ENCODE assay signal across 28 cellular contexts in genomic region chr16:10335681-10336080, GRCh38.
"Had no signal": no experiment of that assay in that cellular context is flagged by ENCODE, and none has a peak within 500 bp of the region (broad histone marks: within the 10 kb centered on the region; RNA-seq: fewer than 3 reads in every experiment).

No MANE protein-coding gene starts in this region.

- H3K27ac ChIP-seq: Peyer's patch, SK-N-MC had no signal

- H3K27me3 Mint-ChIP-seq: activated B cell treated with CpG ODN at 0.5 μM for 24 hours; activated CD4-positive, alpha-beta T cell treated with anti-CD3 and anti-CD28 coated beads, Interleukin-2, amount 10 ng/mL, durations not matched to agents 24 days and 14 days; activated CD8-positive, alpha-beta memory T cell treated with anti-CD3 and anti-CD28 coated beads, Interleukin-2, amount 10 ng/mL, durations not matched to agents 7 days and 5 days; activated naive CD4-positive, alpha-beta T cell treated with anti-CD3 and anti-CD28 coated beads, Interleukin-2, amount 50 U/mL, for 24 hours; activated T-cell treated with anti-CD3 and anti-CD28 coated beads, Interleukin-2, amount 50 U/mL, for 24 hours; T-cell had no signal

- H3K4me3 Mint-ChIP-seq: activated B cell treated with CpG ODN at 0.5 μM for 24 hours; activated CD4-positive, alpha-beta T cell treated with anti-CD3 and anti-CD28 coated beads, Interleukin-2, amount 10 ng/mL, durations not matched to agents 24 days and 14 days; activated CD8-positive, alpha-beta memory T cell treated with anti-CD3 and anti-CD28 coated beads, Interleukin-2, amount 10 ng/mL, durations not matched to agents 7 days and 5 days; activated naive CD4-positive, alpha-beta T cell treated with anti-CD3 and anti-CD28 coated beads, Interleukin-2, amount 50 U/mL, for 24 hours; activated T-cell treated with anti-CD3 and anti-CD28 coated beads, Interleukin-2, amount 50 U/mL, for 24 hours; activated T-helper 1 cell treated with anti-CD3 and anti-CD28 coated beads, Interleukin-12 subunit alpha, Interleukin-12 subunit beta, Interleukin-2, Interleukin-4 antibody, amounts not matched to agents 30 ng/mL and 10 ng/mL and 1 ng/mL, durations not matched to agents 14 hours and 24 hours and 36 hours; T-cell had no signal

- DNase-seq: activated B cell treated with CpG ODN at 0.5 μM for 24 hours; activated CD4-positive, alpha-beta T cell treated with anti-CD3 and anti-CD28 coated beads for 1 hour; activated CD4-positive, alpha-beta T cell treated with anti-CD3 and anti-CD28 coated beads, Interleukin-2, amount 10 ng/mL, durations not matched to agents 24 days and 14 days; activated CD4-positive, alpha-beta T cell treated with anti-CD3 and anti-CD28 coated beads, Interleukin-2, amount 50 U/mL, for 48 hours; activated CD8-positive, alpha-beta memory T cell treated with anti-CD3 and anti-CD28 coated beads, Interleukin-2, amount 10 ng/mL, durations not matched to agents 7 days and 5 days; activated effector memory CD4-positive, alpha-beta T cell treated with Interleukin-2 at 50 U/mL for 16 hours; activated naive CD4-positive, alpha-beta T cell; activated T-cell treated with anti-CD3 and anti-CD28 coated beads, Interleukin-2, amount 50 U/mL, for 24 hours; aorta; central memory CD4-positive, alpha-beta T cell; Kasumi-1; NCI-H1105 treated with DMSO at 0.1 percent for 48 hours; NCI-H146; NCI-H187 treated with DMSO at 0.1 percent for 48 hours; NCI-H2081 treated with DMSO at 0.1 percent for 48 hours; NCI-H446; NCI-H524; NCI-H748 treated with DMSO at 0.1 percent for 48 hours; Peyer's patch; SHP77 treated with DMSO at 0.1 percent for 48 hours; T-cell; T-helper 2 cell; T1000 had no signal

- FAIRE-seq: bronchial epithelial cell, TTC549 had no signal

- H3K27ac Mint-ChIP-seq: activated B cell treated with CpG ODN at 0.5 μM for 24 hours; activated CD4-positive, alpha-beta T cell treated with anti-CD3 and anti-CD28 coated beads, Interleukin-2, amount 10 ng/mL, durations not matched to agents 24 days and 14 days; activated CD8-positive, alpha-beta memory T cell treated with anti-CD3 and anti-CD28 coated beads, Interleukin-2, amount 10 ng/mL, durations not matched to agents 7 days and 5 days; activated naive CD4-positive, alpha-beta T cell treated with anti-CD3 and anti-CD28 coated beads, Interleukin-2, amount 50 U/mL, for 24 hours; activated T-cell treated with anti-CD3 and anti-CD28 coated beads, Interleukin-2, amount 50 U/mL, for 24 hours; activated T-helper 1 cell treated with anti-CD3 and anti-CD28 coated beads, Interleukin-12 subunit alpha, Interleukin-12 subunit beta, Interleukin-2, Interleukin-4 antibody, amounts not matched to agents 30 ng/mL and 10 ng/mL and 1 ng/mL, durations not matched to agents 14 hours and 24 hours and 36 hours had no signal

- H3K27me3 ChIP-seq: Peyer's patch had no signal

- H3K36me3 ChIP-seq: Peyer's patch had no signal

- H3K4me1 ChIP-seq: Peyer's patch had no signal

- ATAC-seq: activated CD8-positive, alpha-beta memory T cell treated with anti-CD3 and anti-CD28 coated beads, Interleukin-2, amount 10 ng/mL, durations not matched to agents 7 days and 5 days; T-cell had no signal

- H3K4me3 ChIP-seq: Peyer's patch, SK-N-MC had no signal
